ENCODE assay signal across 1 cellular context in genomic region chr2:226320073-226320948, GRCh38.
TF ChIP-seq lines count a peak whose summit lies in the region.

No MANE protein-coding gene starts in this region.

TF ChIP-seq in IMR-90, 13 proteins besides CTCF, POLR2A, EP300 and RAD21 (continued from another document):
- TF ChIP-seq MAZ (IDR thresholded peaks at IDR 0.05; ENCODE audit: borderline replicate concordance, low read depth, low read length), result no peak
- TF ChIP-seq CHD1 (IDR thresholded peaks at IDR 0.05; ENCODE audit: low read depth, low read length), result no peak
- no peak for TF ChIP-seq BHLHE40 (IDR thresholded peaks at IDR 0.05; ENCODE audit: low read depth, low read length)
- no peak for TF ChIP-seq NFE2L2 (IDR thresholded peaks at IDR 0.05; ENCODE audit: low read depth, low read length)
- no peak for TF ChIP-seq FOS (IDR thresholded peaks at IDR 0.05; ENCODE audit: low read depth, low read length)
- no peak for TF ChIP-seq ELK1 (IDR thresholded peaks at IDR 0.05; ENCODE audit: borderline replicate concordance, low read depth, low read length)
- TF ChIP-seq CEBPB (IDR thresholded peaks at IDR 0.05; ENCODE audit: low read depth, low read length), result no peak
